ENCODE assay signal across 26 cellular contexts in the genomic region with DNA sequence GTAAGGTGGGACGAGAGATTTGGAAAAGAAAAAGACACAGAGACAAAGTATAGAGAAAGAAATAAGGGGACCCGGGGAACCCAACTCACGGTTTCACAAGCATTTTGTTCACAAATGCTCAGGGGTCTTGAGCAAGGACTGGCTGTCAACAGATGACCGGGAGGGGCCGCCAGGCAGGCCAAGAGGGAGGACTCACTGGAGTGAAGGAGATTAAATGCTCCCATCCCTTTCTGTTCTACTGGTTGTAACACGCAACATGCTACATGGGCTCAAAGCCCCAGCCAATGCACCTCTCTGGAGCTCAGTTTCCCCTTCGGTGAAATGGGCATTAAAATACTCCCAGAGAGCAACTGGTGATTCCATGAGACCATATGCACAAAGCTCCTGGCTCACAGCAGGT.
"Had no signal": no experiment of that assay in that cellular context is flagged by ENCODE, and none has a peak within 500 bp of the region (broad histone marks: within the 10 kb centered on the region; RNA-seq: fewer than 3 reads in every experiment).

No MANE protein-coding gene starts in this region.

- H3K4me3 Mint-ChIP-seq: naive B cell; natural killer cell treated with Interleukin-12 subunit alpha and Interleukin-12 subunit beta and Interleukin-15 and Interleukin-18, amount 100 ng/mL, for 72 hours; neural crest cell; stimulated activated memory B cell treated with anti-CD40 and anti-IgM and Interleukin-4, amounts not matched to agents 10 μg/mL and 1 μg/mL and 100 μg/mL, for 72 hours had no signal

- H3K4me1 ChIP-seq: gastrocnemius medialis, pancreas, uterus had no signal

- H3K36me3 Mint-ChIP-seq: naive B cell; natural killer cell treated with Interleukin-12 subunit alpha and Interleukin-12 subunit beta and Interleukin-15 and Interleukin-18, amount 100 ng/mL, for 72 hours; stimulated activated memory B cell treated with anti-CD40 and anti-IgM and Interleukin-4, amounts not matched to agents 10 μg/mL and 1 μg/mL and 100 μg/mL, for 72 hours had no signal

- H3K27ac ChIP-seq: dorsolateral prefrontal cortex, epithelial cell of prostate, gastrocnemius medialis, lower lobe of right lung, neutrophil, pancreas, right lobe of liver, thoracic aorta, tibial nerve, upper lobe of left lung, uterus had no signal

- ATAC-seq: esophagus mucosa; gastrocnemius medialis; left colon; left ventricle myocardium superior; lower lobe of right lung; mucosa of descending colon; natural killer cell treated with Interleukin-12 subunit alpha and Interleukin-12 subunit beta and Interleukin-15 and Interleukin-18, amount 100 ng/mL, for 72 hours; pancreas; right lobe of liver; stimulated activated memory B cell treated with anti-CD40 and anti-IgM and Interleukin-4, amounts not matched to agents 10 μg/mL and 1 μg/mL and 100 μg/mL, for 72 hours; stimulated activated naive CD8-positive, alpha-beta T cell treated with anti-CD3 and anti-CD28 coated beads, Interleukin-15, Interleukin-2, amounts not matched to agents 100 U/mL and 50 U/mL, for 24 hours had no signal

- H3K27ac Mint-ChIP-seq: natural killer cell treated with Interleukin-12 subunit alpha and Interleukin-12 subunit beta and Interleukin-15 and Interleukin-18, amount 100 ng/mL, for 72 hours; progenitor cell of endocrine pancreas; stimulated activated memory B cell treated with anti-CD40 and anti-IgM and Interleukin-4, amounts not matched to agents 10 μg/mL and 1 μg/mL and 100 μg/mL, for 72 hours had no signal

- DNase-seq: dorsolateral prefrontal cortex; effector CD4-positive, alpha-beta T cell; foreskin fibroblast; gastrocnemius medialis; kidney glomerular epithelial cell; left colon; left ventricle myocardium superior; lower lobe of right lung; mucosa of descending colon; naive B cell; stimulated activated CD4-positive, alpha-beta T cell treated with anti-CD3 and anti-CD28 coated beads, Interleukin-4, amount 100 ng/mL, for 4 hours; stimulated activated naive CD8-positive, alpha-beta T cell treated with anti-CD3 and anti-CD28 coated beads, Interleukin-15, Interleukin-2, amounts not matched to agents 100 U/mL and 50 U/mL, for 24 hours; substantia nigra; uterus had no signal

- H3K9me3 Mint-ChIP-seq: natural killer cell treated with Interleukin-12 subunit alpha and Interleukin-12 subunit beta and Interleukin-15 and Interleukin-18, amount 100 ng/mL, for 72 hours; neural crest cell; stimulated activated memory B cell treated with anti-CD40 and anti-IgM and Interleukin-4, amounts not matched to agents 10 μg/mL and 1 μg/mL and 100 μg/mL, for 72 hours had no signal

- H3K27me3 Mint-ChIP-seq: progenitor cell of endocrine pancreas had no signal

- H3K27me3 ChIP-seq: pancreas, right lobe of liver, tibial nerve, upper lobe of left lung had no signal

- H3K9me3 ChIP-seq: gastrocnemius medialis, lower lobe of right lung, mucosa of descending colon, neutrophil, pancreas, right lobe of liver, thoracic aorta, upper lobe of left lung, uterus had no signal

- H3K36me3 ChIP-seq: gastrocnemius medialis, neutrophil, thoracic aorta, tibial nerve, uterus had no signal

- H3K4me3 ChIP-seq: dorsolateral prefrontal cortex, gastrocnemius medialis, lower lobe of right lung, mucosa of descending colon, pancreas, right lobe of liver, thoracic aorta, tibial nerve, upper lobe of left lung, uterus had no signal
